Comparison of ENCODE assay signal across 8 cellular contexts in genomic region chr1:181087400-181087901, GRCh38. TPM values are rescaled to one million over a fixed set of nuclear protein-coding genes. Genes with fewer than 3 reads are reported as not detected.
DNase-seq lines count a peak whose midpoint lies in the region; ATAC-seq, FAIRE-seq and TF ChIP-seq lines count a peak whose summit lies in the region.

No MANE protein-coding gene starts in this region.

- no peak for TF ChIP-seq CTCF in GM10266 (IDR thresholded peaks at IDR 0.05; ENCODE audit: control insufficient read depth, insufficient read depth, low read depth, missing control alignments)
- no peak for TF ChIP-seq CTCF in MM.1S (IDR thresholded peaks at IDR 0.05; ENCODE audit: low read length)
- TF ChIP-seq CTCF in osteoblast (IDR thresholded peaks at IDR 0.05; ENCODE audit: extremely low read depth, low read depth, low read length) = no peak
- no peak for TF ChIP-seq CTCF in D721Med (IDR thresholded peaks at IDR 0.05; ENCODE audit: insufficient read depth, missing control alignments)

- no peaks in the 10 kb centered on the region for H3K9me2 ChIP-seq in MM.1S (replicated peaks; ENCODE audit: insufficient read depth, low read length)

- H3F3A ChIP-seq in MM.1S (ENCODE audit: insufficient read depth, low read length) = peaks cover 15% of the 10 kb centered on the region

- H3K9me3 ChIP-seq in MM.1S (replicated peaks; ENCODE audit: insufficient read depth, low read length) (no peaks in the 10 kb centered on the region), osteoblast (ENCODE audit: low read depth, low read length) (no peaks in the 10 kb centered on the region)

- peaks cover 30% of the 10 kb centered on the region for H3K36me3 Mint-ChIP-seq in activated CD8-positive, alpha-beta T cell treated with anti-CD3 and anti-CD28 coated beads, Interleukin-2, amount 10 ng/mL, durations not matched to agents 7 days and 5 days (ENCODE audit: low read depth)

- peak overlapping the region; percentile 81 for H3K4me2 ChIP-seq in MM.1S (ENCODE audit: low read depth, low read length)
- H3K4me2 ChIP-seq in osteoblast (ENCODE audit: insufficient read depth, low read length) = peak overlapping the region; percentile 71

- POLR2A ChIA-PET in activated CD8-positive, alpha-beta T cell treated with anti-CD3 and anti-CD28 coated beads, Interleukin-2, amount 10 ng/mL, durations not matched to agents 7 days and 5 days (lab: Charles Lee) = interaction anchor here (0.7 to 4.6 kb wide), 8 partner anchors 13 to 73 kb away, joined by 3 to 114 read pairs (median 3); no protein-coding TSS in a partner anchor

- H4K20me1 ChIP-seq in MM.1S (ENCODE audit: insufficient read depth, low read length) = 0 out of 2 replicates have a peak, but pooled peaks cover under 1% of the 10 kb centered on the region
- H4K20me1 ChIP-seq in osteoblast (ENCODE audit: insufficient read depth, low read length) = peaks cover 35% of the 10 kb centered on the region

- CTCF ChIA-PET in activated CD8-positive, alpha-beta T cell treated with anti-CD3 and anti-CD28 coated beads, Interleukin-2, amount 10 ng/mL, durations not matched to agents 7 days and 5 days (lab: Charles Lee) = interaction anchor here (0.8 to 19.0 kb wide), 4 partner anchors 10 to 53 kb away, joined by 3 to 395 read pairs (median 3); no protein-coding TSS in a partner anchor

- FAIRE-seq in D721Med (lab: Jason Lieb, UNC) = no peak

- H3K4me3 ChIP-seq in MM.1S (ENCODE audit: low read length) (peak overlapping the region; percentile 85; the same call in 1 of the 2 replicates), osteoblast (ENCODE audit: insufficient read depth, low read length) (peak overlapping the region; percentile 92)

- H3K9ac ChIP-seq in MM.1S (ENCODE audit: low read length) = no peak overlapping the region

- peak overlapping the region; percentile 97 for H3K4me3 Mint-ChIP-seq in activated CD8-positive, alpha-beta T cell treated with anti-CD3 and anti-CD28 coated beads, Interleukin-2, amount 10 ng/mL, durations not matched to agents 7 days and 5 days

- H2AFZ ChIP-seq in MM.1S (ENCODE audit: low read length) (0 out of 2 replicates have a peak overlapping the region, but pooled peaks have one; percentile 79), osteoblast (ENCODE audit: low read length) (no peak overlapping the region)

- no peaks in the 10 kb centered on the region for H3K9me3 Mint-ChIP-seq in activated CD8-positive, alpha-beta T cell treated with anti-CD3 and anti-CD28 coated beads, Interleukin-2, amount 10 ng/mL, durations not matched to agents 7 days and 5 days (ENCODE audit: insufficient read depth)

- peaks cover 36% of the 10 kb centered on the region for H3K79me2 ChIP-seq in MM.1S (ENCODE audit: low read length)
- peaks cover 44% of the 10 kb centered on the region for H3K79me2 ChIP-seq in osteoblast (ENCODE audit: insufficient read depth, low read length)

- no peaks in the 10 kb centered on the region for H3K36me3 ChIP-seq in MM.1S (replicated peaks; ENCODE audit: insufficient read depth, low read length)
- H3K36me3 ChIP-seq in osteoblast (ENCODE audit: insufficient read depth, low read length) = peaks cover 23% of the 10 kb centered on the region

- peaks cover 44% of the 10 kb centered on the region for H3K4me1 Mint-ChIP-seq in activated CD8-positive, alpha-beta T cell treated with anti-CD3 and anti-CD28 coated beads, Interleukin-2, amount 10 ng/mL, durations not matched to agents 7 days and 5 days (ENCODE audit: low read depth)

- ATAC-seq in activated CD8-positive, alpha-beta T cell treated with anti-CD3 and anti-CD28 coated beads, Interleukin-2, amount 10 ng/mL, durations not matched to agents 7 days and 5 days = no peak
- ATAC-seq in GM18519 (IDR thresholded peaks at IDR 0.05; ENCODE audit: low FRiP score, unreplicated experiment) = no peak

- H3K27ac ChIP-seq in MM.1S (ENCODE audit: low read length) (no peak overlapping the region), osteoblast (ENCODE audit: low read depth, low read length) (peak overlapping the region; percentile 91)

- peaks cover 23% of the 10 kb centered on the region for H3K4me1 ChIP-seq in MM.1S (ENCODE audit: low read length)
- peaks cover 27% of the 10 kb centered on the region for H3K4me1 ChIP-seq in osteoblast (ENCODE audit: insufficient read depth, low read length)

- peaks cover 3% of the 10 kb centered on the region for H3K27me3 Mint-ChIP-seq in activated CD8-positive, alpha-beta T cell treated with anti-CD3 and anti-CD28 coated beads, Interleukin-2, amount 10 ng/mL, durations not matched to agents 7 days and 5 days (ENCODE audit: low read depth)

- peak overlapping the region; percentile 17 for H3K27ac Mint-ChIP-seq in activated CD8-positive, alpha-beta T cell treated with anti-CD3 and anti-CD28 coated beads, Interleukin-2, amount 10 ng/mL, durations not matched to agents 7 days and 5 days

- no peaks in the 10 kb centered on the region for H3K27me3 ChIP-seq in MM.1S (replicated peaks; ENCODE audit: insufficient read depth, low read length)
- no peaks in the 10 kb centered on the region for H3K27me3 ChIP-seq in osteoblast (ENCODE audit: insufficient read depth, low read length)

- DNase-seq in GM10266 (ENCODE audit: extremely low spot score) (peak; percentile 48), MM.1S (peak; percentile 30), osteoblast (ENCODE audit: insufficient read length, low spot score, missing footprints) (no peak), D721Med (ENCODE audit: insufficient read length, low spot score) (no peak), cerebellar cortex (ENCODE audit: low spot score) (no peak)
- DNase-seq in activated CD8-positive, alpha-beta T cell treated with anti-CD3 and anti-CD28 coated beads, Interleukin-2, amount 10 ng/mL, durations not matched to agents 7 days and 5 days = peak; percentile 40
- DNase-seq in stimulated activated naive CD4-positive, alpha-beta T cell treated with Interleukin-2 at 50 U/mL for 16 hours (lab: John Stamatoyannopoulos, UW) = no peak

RNA-seq across cellular contexts. Expression of gene IER5, which starts 1.0 kb away (rescaled TPM):
- total RNA-seq in activated CD8-positive, alpha-beta T cell treated with anti-CD3 and anti-CD28 coated beads, Interleukin-2, amount 10 ng/mL, durations not matched to agents 7 days and 5 days = 10 to 100 TPM; 37.2 to 38.0 TPM
- total RNA-seq in osteoblast = 16.2 and 17.4 TPM in 2 replicates

RNA-seq across cellular contexts. Expression of gene MR1, which starts 53.7 kb away (rescaled TPM):
- total RNA-seq in activated CD8-positive, alpha-beta T cell treated with anti-CD3 and anti-CD28 coated beads, Interleukin-2, amount 10 ng/mL, durations not matched to agents 7 days and 5 days = 10 to 100 TPM; 27.9 to 29.3 TPM
- 29.3 and 33.0 TPM in 2 replicates for total RNA-seq in osteoblast

Comparison
In these comparisons a context has a peak if more than half of its experiments do, and no peak if none do; other contexts are left out.
1. DNase-seq: peak in GM10266 (single experiment), MM.1S (single experiment) and activated CD8-positive, alpha-beta T cell treated with anti-CD3 and anti-CD28 coated beads, Interleukin-2, amount 10 ng/mL, durations not matched to agents 7 days and 5 days (single experiment); none in osteoblast (single experiment), stimulated activated naive CD4-positive, alpha-beta T cell treated with Interleukin-2 at 50 U/mL for 16 hours (single experiment), D721Med (single experiment) and cerebellar cortex (single experiment).